In the genomic region with DNA sequence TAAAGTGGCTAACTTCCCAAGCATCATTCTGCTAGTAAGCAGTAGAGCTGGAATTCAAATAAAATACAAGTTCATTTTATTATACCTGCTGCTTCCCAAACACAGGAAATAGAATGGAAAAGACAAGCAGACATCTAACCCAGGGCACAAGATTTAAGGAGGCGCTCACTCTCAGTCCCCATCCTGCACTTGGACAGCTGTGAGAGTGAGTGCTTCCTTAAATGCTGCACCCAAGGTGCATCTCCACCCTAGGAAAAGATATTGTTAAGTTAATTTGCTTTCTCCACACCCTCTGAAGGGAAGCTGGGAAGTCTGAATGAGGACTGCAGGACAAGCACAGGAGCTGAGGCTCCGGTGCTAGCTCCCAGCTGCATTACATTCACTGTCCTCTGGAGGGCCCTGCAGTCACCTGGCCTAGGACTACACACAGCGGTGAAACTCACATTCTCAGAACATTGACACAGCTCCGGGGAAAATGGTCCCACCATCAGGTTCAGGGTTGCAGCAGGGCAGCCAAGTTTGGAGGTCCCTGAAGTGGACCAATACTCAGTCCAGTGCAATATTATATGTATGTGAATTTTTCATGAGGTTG, we compare ENCODE assay signal across 8 cellular contexts. TPM values are rescaled to one million over a fixed set of nuclear protein-coding genes. Genes with fewer than 3 reads are reported as not detected.
DNase-seq lines count a peak whose midpoint lies in the region; ATAC-seq and TF ChIP-seq lines count a peak whose summit lies in the region.

No MANE protein-coding gene starts in this region.

- BruUV-seq in Panc1 (replicated peaks; lab: Mats Ljungman, UMichigan) = no TSS peak

- no peaks in the 10 kb centered on the region; the same call in 1 of the 2 replicates for H3K4me1 ChIP-seq in Panc1 (ENCODE audit: control insufficient read depth, insufficient read depth, low read length)
- peaks cover 0 to 14% (median 0%) of the 10 kb centered on the region in 4 donors for H3K4me1 ChIP-seq in tibial nerve

- intact Hi-C loops in Panc1 (cut with micrococcal nuclease; ENCODE audit: unreplicated experiment) = loop anchor here (10.0 kb wide), 2 partner anchors 171 to 201 kb away; partner anchors contain the start of genes APOLD1 and DDX47

- in situ Hi-C loops in Panc1 (cut with HindIII; ENCODE audit: low pct_unique_long_range_greater_than_20kb, low sequenced_read_pairs) = no loop called here

- peak; percentile 86 for ATAC-seq in Panc1

- H3K9me3 ChIP-seq in Panc1 (ENCODE audit: control insufficient read depth, insufficient read depth, low read depth, low read length) (no peaks in the 10 kb centered on the region), tibial nerve (no peaks in the 10 kb centered on the region)

- H3K36me3 ChIP-seq in GM06990 (ENCODE audit: control insufficient read depth, insufficient read depth, low read length) = no peaks in the 10 kb centered on the region
- H3K36me3 ChIP-seq in Panc1 (ENCODE audit: control insufficient read depth, insufficient read depth, low read length) = peaks cover 4% of the 10 kb centered on the region; the same call in 1 of the 2 replicates
- H3K36me3 ChIP-seq in tibial nerve = peaks cover 0 to 67% (median 8%) of the 10 kb centered on the region in 3 donors

- no peaks in the 10 kb centered on the region; the same call in none of the 2 replicates for H3K27me3 ChIP-seq in GM06990 (replicated peaks; ENCODE audit: control insufficient read depth, insufficient read depth, low read length)
- H3K27me3 ChIP-seq in Panc1 (ENCODE audit: control insufficient read depth, insufficient read depth, low read length) = no peaks in the 10 kb centered on the region
- no peaks in the 10 kb centered on the region for H3K27me3 ChIP-seq in tibial nerve

- CTCF ChIA-PET in Panc1 (lab: Charles Lee) (interaction anchor here (0.6 to 1.4 kb wide), 5 partner anchors 73 to 355 kb away, joined by 3 to 6 read pairs (median 6); no protein-coding TSS in a partner anchor), RWPE1 (lab: Yijun Ruan, JAX) (interaction anchor here (0.5 to 0.9 kb wide), 5 partner anchors 69 to 700 kb away, joined by 3 to 8 read pairs (median 4); partner anchors contain the start of gene GPRC5A)

- H3K4me3 ChIP-seq in GM06990 (replicated peaks; ENCODE audit: low read depth, low read length) (no peak overlapping the region), Panc1 (ENCODE audit: low read depth in 2 of 2, low read length in 2 of 2) (no peak overlapping the region), fibroblast of the aortic adventitia (ENCODE audit: low read depth, low read length) (no peak overlapping the region), tibial nerve (no peak overlapping the region)

- DNase-seq in A172 (ENCODE audit: low spot score) = peak; percentile 31
- DNase-seq in GM06990 (ENCODE audit: extremely low read depth, insufficient read length) = no peak
- DNase-seq in Panc1 (ENCODE audit: low read depth, low spot score) = no peak
- DNase-seq in fibroblast of the aortic adventitia (ENCODE audit: low read depth) = peak; percentile 22
- no peak for DNase-seq in tibial nerve (ENCODE audit: low spot score in 2 of 2)
- DNase-seq in NCI-H2196 (lab: John Stamatoyannopoulos, UW; ENCODE audit: unreplicated experiment) = no peak
- no peak for DNase-seq in NCI-H2171 (lab: John Stamatoyannopoulos, UW)
- no peak for DNase-seq in RWPE1 (ENCODE audit: low spot score)

- TF ChIP-seq EP300 in tibial nerve (IDR thresholded peaks at IDR 0.05) = no peak

- WGBS in tibial nerve, 2 donors = 82 to 86% methylated on average over 4 of the region's 4 CpGs

- TF ChIP-seq CTCF in GM06990 (IDR thresholded peaks at IDR 0.05; ENCODE audit: insufficient read depth, low read length, poor library complexity, severe bottlenecking) = peak; percentile 55
- peak; percentile 66 for TF ChIP-seq CTCF in Panc1 (IDR thresholded peaks at IDR 0.05)
- TF ChIP-seq CTCF in fibroblast of the aortic adventitia (IDR thresholded peaks at IDR 0.05; ENCODE audit: insufficient read depth, low read length) = peak; percentile 61
- TF ChIP-seq CTCF in tibial nerve (IDR thresholded peaks at IDR 0.05) = peak in 4 of 5 experiments; percentile 5 to 19 (median 12)
- TF ChIP-seq CTCF in RWPE1 (conservative IDR thresholded peaks at IDR 0.05; ENCODE audit: low read depth) = no peak

- TF ChIP-seq POLR2A in tibial nerve (IDR thresholded peaks at IDR 0.05) = no peak

- POLR2A ChIA-PET in Panc1 (lab: Charles Lee) (no interaction called here), RWPE1 (lab: Yijun Ruan, JAX; ENCODE audit: low non-redundant PET) (no interaction called here)

- H3K27ac ChIP-seq in Panc1 (ENCODE audit: low read length) (no peak overlapping the region), tibial nerve (no peak overlapping the region), RWPE1 (no peak overlapping the region)

RNA-seq across cellular contexts. Expression of gene HEBP1, which starts 14.2 kb away (rescaled TPM):
- total RNA-seq in A172 (2014; rRNA removed; shearing (Covaris generic)) = 4.3 and 7.1 TPM in 2 replicates
- total RNA-seq in Panc1 (2021; ENCODE audit: unreplicated experiment) = 19.3 TPM
- polyA plus RNA-seq in Panc1 (2012; ENCODE audit: insufficient read length) = 20.1 TPM
- 14.4 and 35.3 TPM in 2 replicates for total RNA-seq in fibroblast of the aortic adventitia (ENCODE audit: low replicate concordance)
- total RNA-seq in tibial nerve = 10 to 100 TPM; 42.7 to 61.0 (median 51.7) TPM

RNA-seq across cellular contexts. Expression of gene GPRC5D, which starts 33.9 kb away (rescaled TPM):
- not detected in 2 replicates for total RNA-seq in A172 (2014; rRNA removed; shearing (Covaris generic))
- total RNA-seq in Panc1 (2021; ENCODE audit: unreplicated experiment) = not detected
- polyA plus RNA-seq in Panc1 (2012; ENCODE audit: insufficient read length) = 0.50 TPM
- total RNA-seq in fibroblast of the aortic adventitia (ENCODE audit: low replicate concordance) = not detected in 2 replicates
- not detected for total RNA-seq in tibial nerve

RNA-seq across cellular contexts. Expression of gene FAM234B, which starts 58.3 kb away (rescaled TPM):
- 2.3 and 4.3 TPM in 2 replicates for total RNA-seq in A172 (2014; rRNA removed; shearing (Covaris generic))
- total RNA-seq in Panc1 (2021; ENCODE audit: unreplicated experiment) (5.4 TPM), fibroblast of the aortic adventitia (ENCODE audit: low replicate concordance) (3.3 and 5.6 TPM in 2 replicates), tibial nerve (10 to 100 TPM in 2 of 4 donors, 1 to 10 TPM in 2; 2.0 to 12.6 (median 8.4) TPM)
- 4.4 TPM for polyA plus RNA-seq in Panc1 (2012; ENCODE audit: insufficient read length)

Comparison
In these comparisons a context has a peak if more than half of its experiments do, and no peak if none do; other contexts are left out.
1. DNase-seq: peak in A172 (single experiment) and fibroblast of the aortic adventitia (single experiment); none in GM06990 (single experiment), Panc1 (single experiment), tibial nerve (0 of 2), NCI-H2196 (single experiment), NCI-H2171 (single experiment) and RWPE1 (single experiment).